In the genomic region with DNA sequence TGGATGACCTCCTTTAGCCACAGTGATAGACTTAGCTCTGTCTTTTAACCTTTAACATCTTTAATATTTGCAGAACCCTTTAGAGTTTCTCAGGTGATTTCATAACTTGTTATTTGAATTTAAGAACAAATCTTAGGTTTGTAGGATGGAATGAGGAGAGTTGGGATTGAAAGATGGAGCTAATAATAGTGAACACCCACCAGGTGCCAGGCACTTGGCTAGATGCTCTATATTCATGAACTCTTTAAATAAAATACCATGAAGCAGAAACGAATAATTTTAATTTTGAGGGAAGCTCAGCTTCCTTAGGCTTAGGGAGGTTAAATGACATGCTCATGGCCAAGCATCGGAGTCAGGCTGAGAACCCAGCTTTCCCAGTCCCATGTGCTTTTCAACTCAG, we compare ENCODE assay signal across 30 cellular contexts.
"Had no signal": no experiment of that assay in that cellular context is flagged by ENCODE, and none has a peak within 500 bp of the region (broad histone marks: within the 10 kb centered on the region; RNA-seq: fewer than 3 reads in every experiment).

No MANE protein-coding gene starts in this region.

- H3K27ac ChIP-seq: KMS-11 had no signal

- DNase-seq: Karpas-422, Kasumi-1, MG63, MM.1S, MV-4-11, NCI-H1048, NCI-H1092, NCI-H1092 treated with DMSO at 0.1 percent for 48 hours, NCI-H1105, NCI-H1105 treated with DMSO at 0.1 percent for 48 hours, NCI-H1417, NCI-H1417 treated with DMSO at 0.1 percent for 48 hours, NCI-H1436, NCI-H1436 treated with DMSO at 0.1 percent for 48 hours, NCI-H146, NCI-H1694, NCI-H1694 treated with DMSO at 0.1 percent for 48 hours, NCI-H187, NCI-H187 treated with DMSO at 0.1 percent for 48 hours, NCI-H1930, NCI-H2029, NCI-H2029 treated with DMSO at 0.1 percent for 48 hours, NCI-H2081, NCI-H2081 treated with DMSO at 0.1 percent for 48 hours, NCI-H2107, NCI-H2227 treated with DMSO at 0.1 percent for 48 hours, NCI-H226, NCI-H345, NCI-H510A had no signal
